Comparison of ENCODE assay signal across 30 cellular contexts in genomic region chr7:121610243-121610642, GRCh38.
DNase-seq lines count a peak whose midpoint lies in the region; TF ChIP-seq lines count a peak whose summit lies in the region.
"Had no signal": no experiment of that assay in that cellular context is flagged by ENCODE, and none has a peak within 500 bp of the region (broad histone marks: within the 10 kb centered on the region; RNA-seq: fewer than 3 reads in every experiment).

No MANE protein-coding gene starts in this region.

- H3K23ac ChIP-seq in neuronal stem cell (ENCODE audit: low read depth, low read length, poor library complexity), result no peak overlapping the region

- no peak overlapping the region for H4K8ac ChIP-seq in neuronal stem cell (ENCODE audit: low read depth, low read length)

- H3K9me3 ChIP-seq in neuronal stem cell (replicated peaks in 1 of 2; ENCODE audit: control insufficient read depth in 2 of 2, insufficient read depth in 1 of 2, low read depth in 1 of 2, low read length in 2 of 2), result no peaks in the 10 kb centered on the region
- no peaks in the 10 kb centered on the region for H3K9me3 ChIP-seq in ascending aorta
- H3K9me3 ChIP-seq: Caco-2, esophagus squamous epithelium, gastrocnemius medialis, upper lobe of left lung had no signal

- H2AK5ac ChIP-seq in neuronal stem cell (ENCODE audit: low read depth, low read length), result no peak overlapping the region

- H2AFZ ChIP-seq in neuronal stem cell (ENCODE audit: low read length), result peak overlapping the region; percentile 44

- H3K4ac ChIP-seq in neuronal stem cell (ENCODE audit: low read length), result no peak overlapping the region

- intact Hi-C loops in ascending aorta (cut with DNase I), result no loop called here

- H3K4me3 ChIP-seq in fibroblast of the aortic adventitia (ENCODE audit: low read depth, low read length), result no peak overlapping the region
- H3K4me3 ChIP-seq in neuronal stem cell (ENCODE audit: low read length in 2 of 2), result no peak overlapping the region
- no peak overlapping the region for H3K4me3 ChIP-seq in ascending aorta
- H3K4me3 ChIP-seq: esophagus squamous epithelium, gastrocnemius medialis, upper lobe of left lung had no signal

- WGBS in neuronal stem cell (ENCODE audit: extremely low coverage in 2 of 2, insufficient read length in 2 of 2, insufficient replicate concordance in 1 of 2), 2 donors, result no CpG with 5 or more reads among the region's 1 CpG

- no peak overlapping the region for H2BK120ac ChIP-seq in neuronal stem cell (ENCODE audit: low read depth, low read length)

- H2BK12ac ChIP-seq in neuronal stem cell (ENCODE audit: low read length), result no peak overlapping the region

- no peak overlapping the region for H3K9ac ChIP-seq in neuronal stem cell (ENCODE audit: low read depth, low read length, poor library complexity)

- H3K4me1 ChIP-seq in neuronal stem cell (ENCODE audit: control insufficient read depth in 2 of 2, insufficient read depth in 1 of 2, low read depth in 1 of 2, low read length in 2 of 2) (peaks cover 0 to 4% of the 10 kb centered on the region in 2 donors), ascending aorta (no peaks in the 10 kb centered on the region)
- H3K4me1 ChIP-seq: Caco-2, gastrocnemius medialis, upper lobe of left lung had no signal

- no peak overlapping the region for H2BK5ac ChIP-seq in neuronal stem cell (ENCODE audit: low read length)

- H2BK15ac ChIP-seq in neuronal stem cell (ENCODE audit: low read length), result no peak overlapping the region

- no peak overlapping the region for H3K14ac ChIP-seq in neuronal stem cell (ENCODE audit: low read length)

- H3K27ac ChIP-seq in neuronal stem cell (replicated peaks; ENCODE audit: low read length) (no peak overlapping the region), ascending aorta (no peak overlapping the region)
- H3K27ac ChIP-seq: gastrocnemius medialis, upper lobe of left lung had no signal

- H3K79me1 ChIP-seq in neuronal stem cell (ENCODE audit: low read depth, low read length), result no peaks in the 10 kb centered on the region

- no peak overlapping the region for H4K91ac ChIP-seq in neuronal stem cell (ENCODE audit: low read depth, low read length, poor library complexity)

- TF ChIP-seq CTCF in fibroblast of the aortic adventitia (IDR thresholded peaks at IDR 0.05; ENCODE audit: insufficient read depth, low read length) (no peak), ascending aorta (IDR thresholded peaks at IDR 0.05) (no peak)

- H3K27me3 ChIP-seq in neuronal stem cell (ENCODE audit: control insufficient read depth in 3 of 3, insufficient read depth in 3 of 3, low read depth in 1 of 3, low read length in 3 of 3), result no peaks in the 10 kb centered on the region
- no peaks in the 10 kb centered on the region for H3K27me3 ChIP-seq in ascending aorta
- H3K27me3 ChIP-seq: esophagus squamous epithelium, gastrocnemius medialis, upper lobe of left lung had no signal

- H3K36me3 ChIP-seq in neuronal stem cell (replicated peaks in 1 of 2; ENCODE audit: control insufficient read depth in 2 of 2, insufficient read depth in 2 of 2, low read length in 2 of 2), result no peaks in the 10 kb centered on the region
- H3K36me3 ChIP-seq in ascending aorta, result no peaks in the 10 kb centered on the region
- H3K36me3 ChIP-seq: esophagus squamous epithelium, gastrocnemius medialis, upper lobe of left lung had no signal

- DNase-seq in DMS 273 treated with DMSO at 0.1 percent for 48 hours (lab: John Stamatoyannopoulos, UW) (peak; percentile 67), NCI-H446 treated with DMSO at 0.1 percent for 48 hours (lab: John Stamatoyannopoulos, UW) (peak; percentile 28), fibroblast of the aortic adventitia (ENCODE audit: low read depth) (peak; percentile 51), neuronal stem cell (ENCODE audit: low spot score) (no peak), NCI-H146 (lab: John Stamatoyannopoulos, UW) (no peak), T-helper 1 cell (no peak), HuH-7.5 (ENCODE audit: low spot score) (no peak), ascending aorta (ENCODE audit: low spot score in 2 of 2) (no peak)
- DNase-seq: activated CD4-positive, alpha-beta memory T cell treated with anti-CD3 and anti-CD28 coated beads, Interleukin-2, amount 10 ng/mL, durations not matched to agents 7 days and 5 days; activated CD4-positive, CD25-positive, alpha-beta regulatory T cell treated with anti-CD3 and anti-CD28 coated beads, Interleukin-2, amount 50 U/mL, for 72 hours; activated CD8-positive, alpha-beta memory T cell treated with anti-CD3 and anti-CD28 coated beads, Interleukin-2, amount 50 U/mL, for 48 hours; activated naive CD4-positive, alpha-beta T cell treated with anti-CD3 and anti-CD28 coated beads, Interleukin-2, amount 10 ng/mL, durations not matched to agents 7 days and 5 days; C1 segment of cervical spinal cord; Caco-2; central memory CD4-positive, alpha-beta T cell; DMS79 treated with DMSO at 0.1 percent for 48 hours; endodermal cell; esophagus squamous epithelium; GF-D8; H9; hypothalamus; MV-4-11; natural killer cell; NCI-H748 treated with DMSO at 0.1 percent for 48 hours; RPMI8226; stimulated activated CD4-positive, alpha-beta T cell treated with anti-CD3 and anti-CD28 coated beads, Interleukin-12 subunit alpha, Interleukin-12 subunit beta, amount 100 ng/mL, for 4 hours; stimulated activated CD4-positive, alpha-beta T cell treated with anti-CD3 and anti-CD28 coated beads, Interleukin-4, amount 100 ng/mL, for 1 hour; substantia nigra; upper lobe of left lung had no signal

- H3K4me2 ChIP-seq in neuronal stem cell (ENCODE audit: insufficient read depth, low read length, poor library complexity, severe bottlenecking), result no peak overlapping the region

- H3K18ac ChIP-seq in neuronal stem cell (ENCODE audit: low read length), result no peak overlapping the region

Comparison
In these comparisons a context has a peak if more than half of its experiments do, and no peak if none do; other contexts are left out.
1. DNase-seq: peak in DMS 273 treated with DMSO at 0.1 percent for 48 hours (single experiment), NCI-H446 treated with DMSO at 0.1 percent for 48 hours (single experiment) and fibroblast of the aortic adventitia (single experiment); none in neuronal stem cell (single experiment), NCI-H146 (single experiment), T-helper 1 cell (0 of 5), HuH-7.5 (single experiment) and ascending aorta (0 of 2).